Comparison of ENCODE assay signal across 15 cellular contexts in genomic region chr5:170301901-170302728, GRCh38. TPM values are rescaled to one million over a fixed set of nuclear protein-coding genes. Genes with fewer than 3 reads are reported as not detected.
A peak's percentile ranks its signal among the peaks of the same experiment; 100 is the strongest.
DNase-seq lines count a peak whose midpoint lies in the region; ATAC-seq, FAIRE-seq and TF ChIP-seq lines count a peak whose summit lies in the region.
"Had no signal": no experiment of that assay in that cellular context is flagged by ENCODE, and none has a peak within 500 bp of the region (broad histone marks: within the 10 kb centered on the region; RNA-seq: fewer than 3 reads in every experiment).

No MANE protein-coding gene starts in this region.

- TF ChIP-seq POLR2A in upper lobe of left lung (IDR thresholded peaks at IDR 0.05), result no peak

- H3K27me3 ChIP-seq in left ventricle myocardium inferior (ENCODE audit: low read depth), result no peaks in the 10 kb centered on the region
- H3K27me3 ChIP-seq in left lung, result no peaks in the 10 kb centered on the region
- no peaks in the 10 kb centered on the region for H3K27me3 ChIP-seq in upper lobe of left lung

- H3K4me3 ChIP-seq in left ventricle myocardium inferior (no peak overlapping the region), left lung (no peak overlapping the region), upper lobe of left lung (no peak overlapping the region)
- H3K4me3 ChIP-seq: psoas muscle had no signal

- H3K4me1 ChIP-seq in left ventricle myocardium inferior (peaks cover 38% of the 10 kb centered on the region), left lung (peaks cover 8 to 74% of the 10 kb centered on the region in 2 donors), upper lobe of left lung (peaks cover 11 to 38% (median 26%) of the 10 kb centered on the region in 4 donors)
- H3K4me1 ChIP-seq: psoas muscle had no signal

- WGBS in upper lobe of left lung, 2 donors, result 66 to 83% methylated on average over 13 of the region's 13 CpGs

- no peaks in the 10 kb centered on the region for H3K36me3 ChIP-seq in left ventricle myocardium inferior
- H3K36me3 ChIP-seq in left lung, result no peaks in the 10 kb centered on the region
- no peaks in the 10 kb centered on the region for H3K36me3 ChIP-seq in upper lobe of left lung

- TF ChIP-seq CTCF in left ventricle myocardium inferior (IDR thresholded peaks at IDR 0.05; ENCODE audit: borderline replicate concordance) (no peak), left lung (IDR thresholded peaks at IDR 0.05) (no peak), upper lobe of left lung (IDR thresholded peaks at IDR 0.05) (no peak), D721Med (IDR thresholded peaks at IDR 0.05; ENCODE audit: insufficient read depth, missing control alignments) (no peak)

- no peak for FAIRE-seq in D721Med (lab: Jason Lieb, UNC)
- FAIRE-seq: G401.6 had no signal

- intact Hi-C loops in left ventricle myocardium inferior (cut with micrococcal nuclease), result no loop called here
- intact Hi-C loops in Right ventricle myocardium superior (cut with DNase I), result no loop called here
- intact Hi-C loops in left lung (cut with DNase I), result no loop called here

- peak overlapping the region; percentile 48 for H3K27ac ChIP-seq in left ventricle myocardium inferior (replicated peaks)
- peak overlapping the region; percentile 51 to 90 for H3K27ac ChIP-seq in left lung
- H3K27ac ChIP-seq in upper lobe of left lung, result peak overlapping the region; percentile 29 to 85 (median 73)
- H3K27ac ChIP-seq: psoas muscle had no signal

- H3K4me3 Mint-ChIP-seq in activated CD8-positive, alpha-beta memory T cell treated with anti-CD3 and anti-CD28 coated beads, Interleukin-2, amount 10 ng/mL, durations not matched to agents 7 days and 5 days, result peak overlapping the region; percentile 62

- DNase-seq in left ventricle myocardium inferior (no peak), Right ventricle myocardium superior (no peak), left lung (no peak), upper lobe of left lung (peak in 1 of 2 donors; percentile 21), D721Med (ENCODE audit: insufficient read length, low spot score) (no peak)
- no peak for DNase-seq in activated CD8-positive, alpha-beta memory T cell treated with anti-CD3 and anti-CD28 coated beads, Interleukin-2, amount 10 ng/mL, durations not matched to agents 7 days and 5 days
- DNase-seq: IMR-90, NCI-H1694 treated with DMSO at 0.1 percent for 48 hours, NCI-H526 treated with DMSO at 0.1 percent for 48 hours, SHP77 had no signal

- ATAC-seq in Right ventricle myocardium superior (ENCODE audit: poor library complexity) (no peak), left lung (no peak), upper lobe of left lung (ENCODE audit: low FRiP score in 2 of 2) (no peak), HG03342 (IDR thresholded peaks at IDR 0.05; ENCODE audit: unreplicated experiment) (no peak), HG02840 (IDR thresholded peaks at IDR 0.05; ENCODE audit: low FRiP score, unreplicated experiment) (no peak)
- no peak for ATAC-seq in activated CD8-positive, alpha-beta memory T cell treated with anti-CD3 and anti-CD28 coated beads, Interleukin-2, amount 10 ng/mL, durations not matched to agents 7 days and 5 days

- peaks cover 68% of the 10 kb centered on the region for H3K4me1 Mint-ChIP-seq in activated CD8-positive, alpha-beta memory T cell treated with anti-CD3 and anti-CD28 coated beads, Interleukin-2, amount 10 ng/mL, durations not matched to agents 7 days and 5 days

- CTCF ChIA-PET in activated CD8-positive, alpha-beta memory T cell treated with anti-CD3 and anti-CD28 coated beads, Interleukin-2, amount 10 ng/mL, durations not matched to agents 7 days and 5 days (lab: Charles Lee), result interaction anchor here (1.1 to 22.2 kb wide), 7 partner anchors 8 to 76 kb away, joined by 4 to 499 read pairs (median 12); no protein-coding TSS in a partner anchor

- no peak for TF ChIP-seq EP300 in upper lobe of left lung (IDR thresholded peaks at IDR 0.05)

- H3K27me3 Mint-ChIP-seq in activated CD8-positive, alpha-beta memory T cell treated with anti-CD3 and anti-CD28 coated beads, Interleukin-2, amount 10 ng/mL, durations not matched to agents 7 days and 5 days, result no peaks in the 10 kb centered on the region

- no peaks in the 10 kb centered on the region for H3K9me3 Mint-ChIP-seq in activated CD8-positive, alpha-beta memory T cell treated with anti-CD3 and anti-CD28 coated beads, Interleukin-2, amount 10 ng/mL, durations not matched to agents 7 days and 5 days (ENCODE audit: low read depth)

- H3K27ac Mint-ChIP-seq in activated CD8-positive, alpha-beta memory T cell treated with anti-CD3 and anti-CD28 coated beads, Interleukin-2, amount 10 ng/mL, durations not matched to agents 7 days and 5 days, result peak overlapping the region; percentile 94

- H3K36me3 Mint-ChIP-seq in activated CD8-positive, alpha-beta memory T cell treated with anti-CD3 and anti-CD28 coated beads, Interleukin-2, amount 10 ng/mL, durations not matched to agents 7 days and 5 days, result peaks cover 5% of the 10 kb centered on the region

- no peaks in the 10 kb centered on the region for H3K9me3 ChIP-seq in left ventricle myocardium inferior (replicated peaks)
- H3K9me3 ChIP-seq in left lung, result no peaks in the 10 kb centered on the region
- H3K9me3 ChIP-seq in upper lobe of left lung, result no peaks in the 10 kb centered on the region
- H3K9me3 ChIP-seq: psoas muscle had no signal

RNA-seq across cellular contexts. Expression of gene LCP2, which starts 4.5 kb away (rescaled TPM):
- total RNA-seq in left ventricle myocardium inferior (3.9 TPM), Right ventricle myocardium superior (6.7 TPM), left lung (100 to 1,000 TPM in 1 of 2 donors, 10 to 100 TPM in 1; 37.3 to 110 TPM), upper lobe of left lung (100 to 1,000 TPM in 1 of 6 donors, 10 to 100 TPM in 5; 43.0 to 148 (median 68.6) TPM)
- 100 to 1,000 TPM; 393 to 419 TPM for total RNA-seq in activated CD8-positive, alpha-beta memory T cell treated with anti-CD3 and anti-CD28 coated beads, Interleukin-2, amount 10 ng/mL, durations not matched to agents 7 days and 5 days
- total RNA-seq: epithelial cell of proximal tubule, IMR-90 had no signal
